Comparison of ENCODE assay signal across 3 cellular contexts in the genomic region with DNA sequence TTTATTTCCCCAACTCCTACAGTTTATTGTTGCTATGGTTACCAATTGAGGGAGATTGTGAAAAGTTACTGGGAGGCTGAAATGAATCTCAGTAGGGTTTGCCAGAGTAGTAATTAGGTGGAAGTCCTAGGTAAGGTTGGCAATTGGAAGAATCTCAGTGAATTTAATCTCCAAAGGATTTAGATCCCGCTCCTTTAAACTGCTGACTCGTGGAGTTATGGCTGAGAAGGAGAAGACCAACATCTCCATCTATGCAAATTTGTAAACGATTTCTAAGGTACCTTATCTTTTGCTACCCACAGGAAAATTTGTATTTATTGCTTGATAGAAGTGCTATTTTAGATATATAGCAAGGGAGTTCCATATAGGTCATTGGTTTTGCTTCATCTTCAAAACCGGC.
A peak's percentile ranks its signal among the peaks of the same experiment; 100 is the strongest.
TF ChIP-seq lines count a peak whose summit lies in the region.

No MANE protein-coding gene starts in this region.

TF ChIP-seq in IMR-90, 13 proteins besides CTCF, POLR2A, EP300 and RAD21:
- TF ChIP-seq FOS (IDR thresholded peaks at IDR 0.05; ENCODE audit: low read depth, low read length) (no peak), MAFK (IDR thresholded peaks at IDR 0.05; ENCODE audit: low read depth, low read length) (peak; percentile 79)

TF ChIP-seq in K562, 482 proteins besides CTCF, POLR2A, EP300 and RAD21 (continued from another document and continues in another):
- TF ChIP-seq, protein P1, sequence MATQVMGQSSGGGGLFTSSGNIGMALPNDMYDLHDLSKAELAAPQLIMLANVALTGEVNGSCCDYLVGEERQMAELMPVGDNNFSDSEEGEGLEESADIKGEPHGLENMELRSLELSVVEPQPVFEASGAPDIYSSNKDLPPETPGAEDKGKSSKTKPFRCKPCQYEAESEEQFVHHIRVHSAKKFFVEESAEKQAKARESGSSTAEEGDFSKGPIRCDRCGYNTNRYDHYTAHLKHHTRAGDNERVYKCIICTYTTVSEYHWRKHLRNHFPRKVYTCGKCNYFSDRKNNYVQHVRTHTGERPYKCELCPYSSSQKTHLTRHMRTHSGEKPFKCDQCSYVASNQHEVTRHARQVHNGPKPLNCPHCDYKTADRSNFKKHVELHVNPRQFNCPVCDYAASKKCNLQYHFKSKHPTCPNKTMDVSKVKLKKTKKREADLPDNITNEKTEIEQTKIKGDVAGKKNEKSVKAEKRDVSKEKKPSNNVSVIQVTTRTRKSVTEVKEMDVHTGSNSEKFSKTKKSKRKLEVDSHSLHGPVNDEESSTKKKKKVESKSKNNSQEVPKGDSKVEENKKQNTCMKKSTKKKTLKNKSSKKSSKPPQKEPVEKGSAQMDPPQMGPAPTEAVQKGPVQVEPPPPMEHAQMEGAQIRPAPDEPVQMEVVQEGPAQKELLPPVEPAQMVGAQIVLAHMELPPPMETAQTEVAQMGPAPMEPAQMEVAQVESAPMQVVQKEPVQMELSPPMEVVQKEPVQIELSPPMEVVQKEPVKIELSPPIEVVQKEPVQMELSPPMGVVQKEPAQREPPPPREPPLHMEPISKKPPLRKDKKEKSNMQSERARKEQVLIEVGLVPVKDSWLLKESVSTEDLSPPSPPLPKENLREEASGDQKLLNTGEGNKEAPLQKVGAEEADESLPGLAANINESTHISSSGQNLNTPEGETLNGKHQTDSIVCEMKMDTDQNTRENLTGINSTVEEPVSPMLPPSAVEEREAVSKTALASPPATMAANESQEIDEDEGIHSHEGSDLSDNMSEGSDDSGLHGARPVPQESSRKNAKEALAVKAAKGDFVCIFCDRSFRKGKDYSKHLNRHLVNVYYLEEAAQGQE (CRISPR knock-in tag; IDR thresholded peaks at IDR 0.05; ENCODE audit: low read depth) = no peak
- TF ChIP-seq C11orf30 (IDR thresholded peaks at IDR 0.05; ENCODE audit: low read depth) (peak; percentile 75), ZFP30 (CRISPR knock-in tag; IDR thresholded peaks at IDR 0.05; ENCODE audit: borderline replicate concordance) (no peak), EHMT2 (IDR thresholded peaks at IDR 0.05) (no peak), FOXJ2 (tag; IDR thresholded peaks at IDR 0.05) (no peak), CCNT2 (IDR thresholded peaks at IDR 0.05; ENCODE audit: borderline replicate concordance, extremely low read depth, insufficient read length, low read depth, low read length) (no peak), RFX5 (IDR thresholded peaks at IDR 0.05; ENCODE audit: low read depth, low read length) (no peak), MTA1 (IDR thresholded peaks at IDR 0.05; ENCODE audit: borderline replicate concordance) (no peak), ZNF316 (IDR thresholded peaks at IDR 0.05) (peak; percentile 71), STAT5A (IDR thresholded peaks at IDR 0.05; ENCODE audit: borderline replicate concordance, low read length) (no peak), MAFG (tag; conservative IDR thresholded peaks at IDR 0.05) (peak; percentile 50), MAFK (IDR thresholded peaks at IDR 0.05; ENCODE audit: low read length) (peak; percentile 61; the same call in 1 of the 2 replicates)
- TF ChIP-seq, protein P2, sequence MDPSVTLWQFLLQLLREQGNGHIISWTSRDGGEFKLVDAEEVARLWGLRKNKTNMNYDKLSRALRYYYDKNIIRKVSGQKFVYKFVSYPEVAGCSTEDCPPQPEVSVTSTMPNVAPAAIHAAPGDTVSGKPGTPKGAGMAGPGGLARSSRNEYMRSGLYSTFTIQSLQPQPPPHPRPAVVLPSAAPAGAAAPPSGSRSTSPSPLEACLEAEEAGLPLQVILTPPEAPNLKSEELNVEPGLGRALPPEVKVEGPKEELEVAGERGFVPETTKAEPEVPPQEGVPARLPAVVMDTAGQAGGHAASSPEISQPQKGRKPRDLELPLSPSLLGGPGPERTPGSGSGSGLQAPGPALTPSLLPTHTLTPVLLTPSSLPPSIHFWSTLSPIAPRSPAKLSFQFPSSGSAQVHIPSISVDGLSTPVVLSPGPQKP (CRISPR knock-in tag; IDR thresholded peaks at IDR 0.05) = no peak
- TF ChIP-seq, protein P3, sequence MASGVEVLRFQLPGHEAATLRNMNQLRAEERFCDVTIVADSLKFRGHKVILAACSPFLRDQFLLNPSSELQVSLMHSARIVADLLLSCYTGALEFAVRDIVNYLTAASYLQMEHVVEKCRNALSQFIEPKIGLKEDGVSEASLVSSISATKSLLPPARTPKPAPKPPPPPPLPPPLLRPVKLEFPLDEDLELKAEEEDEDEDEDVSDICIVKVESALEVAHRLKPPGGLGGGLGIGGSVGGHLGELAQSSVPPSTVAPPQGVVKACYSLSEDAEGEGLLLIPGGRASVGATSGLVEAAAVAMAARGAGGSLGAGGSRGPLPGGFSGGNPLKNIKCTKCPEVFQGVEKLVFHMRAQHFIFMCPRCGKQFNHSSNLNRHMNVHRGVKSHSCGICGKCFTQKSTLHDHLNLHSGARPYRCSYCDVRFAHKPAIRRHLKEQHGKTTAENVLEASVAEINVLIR (CRISPR knock-in tag; IDR thresholded peaks at IDR 0.05) = no peak
- TF ChIP-seq, protein P4, sequence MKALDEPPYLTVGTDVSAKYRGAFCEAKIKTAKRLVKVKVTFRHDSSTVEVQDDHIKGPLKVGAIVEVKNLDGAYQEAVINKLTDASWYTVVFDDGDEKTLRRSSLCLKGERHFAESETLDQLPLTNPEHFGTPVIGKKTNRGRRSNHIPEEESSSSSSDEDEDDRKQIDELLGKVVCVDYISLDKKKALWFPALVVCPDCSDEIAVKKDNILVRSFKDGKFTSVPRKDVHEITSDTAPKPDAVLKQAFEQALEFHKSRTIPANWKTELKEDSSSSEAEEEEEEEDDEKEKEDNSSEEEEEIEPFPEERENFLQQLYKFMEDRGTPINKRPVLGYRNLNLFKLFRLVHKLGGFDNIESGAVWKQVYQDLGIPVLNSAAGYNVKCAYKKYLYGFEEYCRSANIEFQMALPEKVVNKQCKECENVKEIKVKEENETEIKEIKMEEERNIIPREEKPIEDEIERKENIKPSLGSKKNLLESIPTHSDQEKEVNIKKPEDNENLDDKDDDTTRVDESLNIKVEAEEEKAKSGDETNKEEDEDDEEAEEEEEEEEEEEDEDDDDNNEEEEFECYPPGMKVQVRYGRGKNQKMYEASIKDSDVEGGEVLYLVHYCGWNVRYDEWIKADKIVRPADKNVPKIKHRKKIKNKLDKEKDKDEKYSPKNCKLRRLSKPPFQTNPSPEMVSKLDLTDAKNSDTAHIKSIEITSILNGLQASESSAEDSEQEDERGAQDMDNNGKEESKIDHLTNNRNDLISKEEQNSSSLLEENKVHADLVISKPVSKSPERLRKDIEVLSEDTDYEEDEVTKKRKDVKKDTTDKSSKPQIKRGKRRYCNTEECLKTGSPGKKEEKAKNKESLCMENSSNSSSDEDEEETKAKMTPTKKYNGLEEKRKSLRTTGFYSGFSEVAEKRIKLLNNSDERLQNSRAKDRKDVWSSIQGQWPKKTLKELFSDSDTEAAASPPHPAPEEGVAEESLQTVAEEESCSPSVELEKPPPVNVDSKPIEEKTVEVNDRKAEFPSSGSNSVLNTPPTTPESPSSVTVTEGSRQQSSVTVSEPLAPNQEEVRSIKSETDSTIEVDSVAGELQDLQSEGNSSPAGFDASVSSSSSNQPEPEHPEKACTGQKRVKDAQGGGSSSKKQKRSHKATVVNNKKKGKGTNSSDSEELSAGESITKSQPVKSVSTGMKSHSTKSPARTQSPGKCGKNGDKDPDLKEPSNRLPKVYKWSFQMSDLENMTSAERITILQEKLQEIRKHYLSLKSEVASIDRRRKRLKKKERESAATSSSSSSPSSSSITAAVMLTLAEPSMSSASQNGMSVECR (CRISPR knock-in tag; IDR thresholded peaks at IDR 0.05) = no peak

TF ChIP-seq in HEK293T, 16 proteins besides CTCF, POLR2A, EP300 and RAD21 (continued from another document):
- TF ChIP-seq, protein P5, sequence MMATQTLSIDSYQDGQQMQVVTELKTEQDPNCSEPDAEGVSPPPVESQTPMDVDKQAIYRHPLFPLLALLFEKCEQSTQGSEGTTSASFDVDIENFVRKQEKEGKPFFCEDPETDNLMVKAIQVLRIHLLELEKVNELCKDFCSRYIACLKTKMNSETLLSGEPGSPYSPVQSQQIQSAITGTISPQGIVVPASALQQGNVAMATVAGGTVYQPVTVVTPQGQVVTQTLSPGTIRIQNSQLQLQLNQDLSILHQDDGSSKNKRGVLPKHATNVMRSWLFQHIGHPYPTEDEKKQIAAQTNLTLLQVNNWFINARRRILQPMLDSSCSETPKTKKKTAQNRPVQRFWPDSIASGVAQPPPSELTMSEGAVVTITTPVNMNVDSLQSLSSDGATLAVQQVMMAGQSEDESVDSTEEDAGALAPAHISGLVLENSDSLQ (IDR thresholded peaks at IDR 0.05) = no peak
- TF ChIP-seq FOXM1 (IDR thresholded peaks at IDR 0.05; ENCODE audit: borderline replicate concordance) = no peak
- no peak for TF ChIP-seq SUZ12 (IDR thresholded peaks at IDR 0.05)
TF ChIP-seq in HEK293T: peak in this region for 0.
